In genomic region chr15:34942363-34942762, GRCh38 we compare ENCODE assay signal across 1 cellular context.
TF ChIP-seq lines count a peak whose summit lies in the region.

No MANE protein-coding gene starts in this region.

TF ChIP-seq in GM23338, 12 proteins besides CTCF, POLR2A, EP300 and RAD21 (continued from another document):
- TF ChIP-seq ETS1 (IDR thresholded peaks at IDR 0.05) (no peak), CREB1 (CRISPR knock-in tag; IDR thresholded peaks at IDR 0.05; ENCODE audit: low read depth) (no peak), ZNF114 (CRISPR knock-in tag; IDR thresholded peaks at IDR 0.05) (no peak), NANOG (IDR thresholded peaks at IDR 0.05; ENCODE audit: borderline replicate concordance) (no peak), EZH2 (IDR thresholded peaks at IDR 0.05; ENCODE audit: low read depth, unreplicated experiment) (no peak), STAT1 (IDR thresholded peaks at IDR 0.05; ENCODE audit: unreplicated experiment) (no peak), EZH2phosphoT487 (IDR thresholded peaks at IDR 0.05; ENCODE audit: unreplicated experiment) (no peak)
TF ChIP-seq in GM23338: peak in this region for 0.
